In genomic region chr7:15291707-15292106, GRCh38 we compare ENCODE assay signal across 1 cellular context.
TF ChIP-seq lines count a peak whose summit lies in the region.

No MANE protein-coding gene starts in this region.

TF ChIP-seq in GM23338, 12 proteins besides CTCF, POLR2A, EP300 and RAD21 (continued from another document):
- TF ChIP-seq ZNF462 (CRISPR knock-in tag; IDR thresholded peaks at IDR 0.05) = no peak
- TF ChIP-seq EZH2phosphoT487 (IDR thresholded peaks at IDR 0.05; ENCODE audit: unreplicated experiment) = no peak
- no peak for TF ChIP-seq ETS1 (IDR thresholded peaks at IDR 0.05)
